Comparison of ENCODE assay signal across 8 cellular contexts in genomic region chr14:76904740-76905569, GRCh38.
DNase-seq lines count a peak whose midpoint lies in the region; ATAC-seq and TF ChIP-seq lines count a peak whose summit lies in the region.

No MANE protein-coding gene starts in this region.

- H3K36me3 ChIP-seq in DOHH2 (ENCODE audit: control insufficient read depth, low read length) (no peaks in the 10 kb centered on the region), colonic mucosa (no peaks in the 10 kb centered on the region)

- intact Hi-C loops in colonic mucosa (cut with DNase I), result no loop called here

- no peak overlapping the region for H3K9ac ChIP-seq in colonic mucosa (ENCODE audit: low read depth in 2 of 2, low read length in 2 of 2)

- peak overlapping the region; percentile 43 for H3K4me3 Mint-ChIP-seq in stimulated activated effector memory CD8-positive, alpha-beta T cell treated with anti-CD3 and anti-CD28 coated beads, Interleukin-12 subunit alpha, Interleukin-12 subunit beta, amount 100 ng/mL, for 72 hours

- ATAC-seq in GM21786 (IDR thresholded peaks at IDR 0.05; ENCODE audit: unreplicated experiment), result peak; percentile 88
- peak; percentile 97 to 99 for ATAC-seq in activated CD4-positive, CD25-positive, alpha-beta regulatory T cell treated with anti-CD3 and anti-CD28 coated beads, Interleukin-2, amount 50 U/mL, for 24 hours
- ATAC-seq in stimulated activated effector memory CD8-positive, alpha-beta T cell treated with anti-CD3 and anti-CD28 coated beads, Interleukin-12 subunit alpha, Interleukin-12 subunit beta, amount 100 ng/mL, for 72 hours, result peak; percentile 98

- H3K9me2 ChIP-seq in DOHH2 (replicated peaks; ENCODE audit: control insufficient read depth, low read length), result no peaks in the 10 kb centered on the region

- H3K27ac Mint-ChIP-seq in stimulated activated effector memory CD8-positive, alpha-beta T cell treated with anti-CD3 and anti-CD28 coated beads, Interleukin-12 subunit alpha, Interleukin-12 subunit beta, amount 100 ng/mL, for 72 hours, result peak overlapping the region; percentile 76

- peak overlapping the region; percentile 57 for H3K4me2 ChIP-seq in DOHH2 (ENCODE audit: low read length)

- H4K20me1 ChIP-seq in DOHH2 (ENCODE audit: control insufficient read depth, insufficient read depth, low read depth, low read length), result no peaks in the 10 kb centered on the region

- H3K27ac ChIP-seq in DOHH2 (ENCODE audit: low read depth, low read length), result no peak overlapping the region
- H3K27ac ChIP-seq in colonic mucosa, result peak overlapping the region; percentile 59

- DNase-seq in NAMALWA (ENCODE audit: low spot score), result peak; percentile 93
- DNase-seq in colonic mucosa, result no peak
- peak; percentile 87 for DNase-seq in myocyte (ENCODE audit: low read depth)
- peak; percentile 46 to 82 for DNase-seq in stimulated activated effector memory CD8-positive, alpha-beta T cell treated with anti-CD3 and anti-CD28 coated beads, Interleukin-12 subunit alpha, Interleukin-12 subunit beta, amount 100 ng/mL, for 72 hours (ENCODE audit: low spot score in 2 of 2)
- no peak for DNase-seq in NCI-H526 (lab: John Stamatoyannopoulos, UW)

- H3K4me3 ChIP-seq in DOHH2 (ENCODE audit: low read length) (peak overlapping the region; percentile 22), colonic mucosa (no peak overlapping the region)

- 0 out of 2 replicates have a peak, but pooled peaks cover 2% of the 10 kb centered on the region for H3F3A ChIP-seq in DOHH2 (ENCODE audit: control insufficient read depth, insufficient read depth)

- no peaks in the 10 kb centered on the region for H3K9me3 Mint-ChIP-seq in stimulated activated effector memory CD8-positive, alpha-beta T cell treated with anti-CD3 and anti-CD28 coated beads, Interleukin-12 subunit alpha, Interleukin-12 subunit beta, amount 100 ng/mL, for 72 hours

- H3K79me2 ChIP-seq in DOHH2 (ENCODE audit: control insufficient read depth, low read length), result no peaks in the 10 kb centered on the region

- H3K4me1 ChIP-seq in DOHH2 (ENCODE audit: control insufficient read depth, low read length), result peaks cover 26% of the 10 kb centered on the region
- H3K4me1 ChIP-seq in colonic mucosa, result no peaks in the 10 kb centered on the region

- no peaks in the 10 kb centered on the region for H3K36me3 Mint-ChIP-seq in stimulated activated effector memory CD8-positive, alpha-beta T cell treated with anti-CD3 and anti-CD28 coated beads, Interleukin-12 subunit alpha, Interleukin-12 subunit beta, amount 100 ng/mL, for 72 hours

- peaks cover 22% of the 10 kb centered on the region for H3K27me3 ChIP-seq in DOHH2 (ENCODE audit: control insufficient read depth, low read length)
- H3K27me3 ChIP-seq in colonic mucosa, result no peaks in the 10 kb centered on the region

- H3K9me3 ChIP-seq in DOHH2 (ENCODE audit: control insufficient read depth, insufficient read depth, low read length) (no peaks in the 10 kb centered on the region), colonic mucosa (no peaks in the 10 kb centered on the region)

- TF ChIP-seq CTCF in DOHH2 (IDR thresholded peaks at IDR 0.05; ENCODE audit: low read depth, low read length, poor library complexity, severe bottlenecking) (no peak), colonic mucosa (IDR thresholded peaks at IDR 0.05) (no peak)

- peaks cover 31% of the 10 kb centered on the region for H3K4me1 Mint-ChIP-seq in stimulated activated effector memory CD8-positive, alpha-beta T cell treated with anti-CD3 and anti-CD28 coated beads, Interleukin-12 subunit alpha, Interleukin-12 subunit beta, amount 100 ng/mL, for 72 hours

Comparison
In these comparisons a context has a peak if more than half of its experiments do, and no peak if none do; other contexts are left out.
1. DNase-seq: peak in NAMALWA (single experiment), myocyte (single experiment) and stimulated activated effector memory CD8-positive, alpha-beta T cell treated with anti-CD3 and anti-CD28 coated beads, Interleukin-12 subunit alpha, Interleukin-12 subunit beta, amount 100 ng/mL, for 72 hours (2 of 2); none in colonic mucosa (single experiment) and NCI-H526 (0 of 2).
2. Peak in every context shown above with its lines, with median percentiles within 50 percentile points of each other: ATAC-seq.